Comparison of ENCODE assay signal across 1 cellular context in the genomic region with DNA sequence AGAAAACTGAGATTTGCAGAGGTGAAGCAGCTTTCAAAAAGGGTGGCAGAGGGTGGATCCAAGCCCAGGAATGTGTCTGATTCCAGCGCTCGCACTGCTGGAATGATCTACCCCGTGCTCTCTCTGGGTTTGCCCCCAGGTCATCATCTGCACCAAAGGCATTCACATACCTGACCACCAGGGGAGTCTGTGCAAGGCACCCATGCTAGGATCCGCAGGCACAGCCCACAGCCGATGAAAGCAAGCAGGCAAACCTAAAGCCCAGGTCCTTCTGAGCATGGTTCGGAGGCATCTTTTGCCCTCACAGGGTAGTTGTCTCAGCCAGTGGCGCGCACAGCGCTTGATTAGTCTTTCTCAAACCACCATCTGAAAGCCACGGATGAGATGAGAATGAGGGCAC.
TF ChIP-seq lines count a peak whose summit lies in the region.

No MANE protein-coding gene starts in this region.

TF ChIP-seq in GM23338, 12 proteins besides CTCF, POLR2A, EP300 and RAD21 (continued from another document):
- TF ChIP-seq, protein P1, sequence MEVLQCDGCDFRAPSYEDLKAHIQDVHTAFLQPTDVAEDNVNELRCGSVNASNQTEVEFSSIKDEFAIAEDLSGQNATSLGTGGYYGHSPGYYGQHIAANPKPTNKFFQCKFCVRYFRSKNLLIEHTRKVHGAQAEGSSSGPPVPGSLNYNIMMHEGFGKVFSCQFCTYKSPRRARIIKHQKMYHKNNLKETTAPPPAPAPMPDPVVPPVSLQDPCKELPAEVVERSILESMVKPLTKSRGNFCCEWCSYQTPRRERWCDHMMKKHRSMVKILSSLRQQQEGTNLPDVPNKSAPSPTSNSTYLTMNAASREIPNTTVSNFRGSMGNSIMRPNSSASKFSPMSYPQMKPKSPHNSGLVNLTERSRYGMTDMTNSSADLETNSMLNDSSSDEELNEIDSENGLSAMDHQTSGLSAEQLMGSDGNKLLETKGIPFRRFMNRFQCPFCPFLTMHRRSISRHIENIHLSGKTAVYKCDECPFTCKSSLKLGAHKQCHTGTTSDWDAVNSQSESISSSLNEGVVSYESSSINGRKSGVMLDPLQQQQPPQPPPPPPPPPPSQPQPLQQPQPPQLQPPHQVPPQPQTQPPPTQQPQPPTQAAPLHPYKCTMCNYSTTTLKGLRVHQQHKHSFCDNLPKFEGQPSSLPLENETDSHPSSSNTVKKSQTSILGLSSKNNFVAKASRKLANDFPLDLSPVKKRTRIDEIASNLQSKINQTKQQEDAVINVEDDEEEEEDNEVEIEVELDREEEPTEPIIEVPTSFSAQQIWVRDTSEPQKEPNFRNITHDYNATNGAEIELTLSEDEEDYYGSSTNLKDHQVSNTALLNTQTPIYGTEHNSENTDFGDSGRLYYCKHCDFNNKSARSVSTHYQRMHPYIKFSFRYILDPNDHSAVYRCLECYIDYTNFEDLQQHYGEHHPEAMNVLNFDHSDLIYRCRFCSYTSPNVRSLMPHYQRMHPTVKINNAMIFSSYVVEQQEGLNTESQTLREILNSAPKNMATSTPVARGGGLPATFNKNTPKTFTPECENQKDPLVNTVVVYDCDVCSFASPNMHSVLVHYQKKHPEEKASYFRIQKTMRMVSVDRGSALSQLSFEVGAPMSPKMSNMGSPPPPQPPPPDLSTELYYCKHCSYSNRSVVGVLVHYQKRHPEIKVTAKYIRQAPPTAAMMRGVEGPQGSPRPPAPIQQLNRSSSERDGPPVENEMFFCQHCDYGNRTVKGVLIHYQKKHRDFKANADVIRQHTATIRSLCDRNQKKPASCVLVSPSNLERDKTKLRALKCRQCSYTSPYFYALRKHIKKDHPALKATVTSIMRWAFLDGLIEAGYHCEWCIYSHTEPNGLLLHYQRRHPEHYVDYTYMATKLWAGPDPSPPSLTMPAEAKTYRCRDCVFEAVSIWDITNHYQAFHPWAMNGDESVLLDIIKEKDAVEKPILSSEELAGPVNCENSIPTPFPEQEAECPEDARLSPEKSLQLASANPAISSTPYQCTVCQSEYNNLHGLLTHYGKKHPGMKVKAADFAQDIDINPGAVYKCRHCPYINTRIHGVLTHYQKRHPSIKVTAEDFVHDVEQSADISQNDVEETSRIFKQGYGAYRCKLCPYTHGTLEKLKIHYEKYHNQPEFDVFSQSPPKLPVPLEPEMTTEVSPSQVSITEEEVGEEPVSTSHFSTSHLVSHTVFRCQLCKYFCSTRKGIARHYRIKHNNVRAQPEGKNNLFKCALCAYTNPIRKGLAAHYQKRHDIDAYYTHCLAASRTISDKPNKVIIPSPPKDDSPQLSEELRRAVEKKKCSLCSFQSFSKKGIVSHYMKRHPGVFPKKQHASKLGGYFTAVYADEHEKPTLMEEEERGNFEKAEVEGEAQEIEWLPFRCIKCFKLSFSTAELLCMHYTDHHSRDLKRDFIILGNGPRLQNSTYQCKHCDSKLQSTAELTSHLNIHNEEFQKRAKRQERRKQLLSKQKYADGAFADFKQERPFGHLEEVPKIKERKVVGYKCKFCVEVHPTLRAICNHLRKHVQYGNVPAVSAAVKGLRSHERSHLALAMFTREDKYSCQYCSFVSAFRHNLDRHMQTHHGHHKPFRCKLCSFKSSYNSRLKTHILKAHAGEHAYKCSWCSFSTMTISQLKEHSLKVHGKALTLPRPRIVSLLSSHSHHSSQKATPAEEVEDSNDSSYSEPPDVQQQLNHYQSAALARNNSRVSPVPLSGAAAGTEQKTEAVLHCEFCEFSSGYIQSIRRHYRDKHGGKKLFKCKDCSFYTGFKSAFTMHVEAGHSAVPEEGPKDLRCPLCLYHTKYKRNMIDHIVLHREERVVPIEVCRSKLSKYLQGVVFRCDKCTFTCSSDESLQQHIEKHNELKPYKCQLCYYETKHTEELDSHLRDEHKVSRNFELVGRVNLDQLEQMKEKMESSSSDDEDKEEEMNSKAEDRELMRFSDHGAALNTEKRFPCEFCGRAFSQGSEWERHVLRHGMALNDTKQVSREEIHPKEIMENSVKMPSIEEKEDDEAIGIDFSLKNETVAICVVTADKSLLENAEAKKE (CRISPR knock-in tag; IDR thresholded peaks at IDR 0.05) = no peak
- TF ChIP-seq POLR2AphosphoS5 (IDR thresholded peaks at IDR 0.05; ENCODE audit: low read depth) = no peak
- no peak for TF ChIP-seq EZH2 (IDR thresholded peaks at IDR 0.05; ENCODE audit: low read depth, unreplicated experiment)
- no peak for TF ChIP-seq CREB1 (CRISPR knock-in tag; IDR thresholded peaks at IDR 0.05; ENCODE audit: low read depth)
- TF ChIP-seq ZNF114 (CRISPR knock-in tag; IDR thresholded peaks at IDR 0.05) = no peak
- TF ChIP-seq NANOG (IDR thresholded peaks at IDR 0.05; ENCODE audit: borderline replicate concordance) = no peak
